8 cellular contexts compared by ENCODE assay signal in genomic region chr4:52658671-52659015, GRCh38. TPM values are rescaled to one million over a fixed set of nuclear protein-coding genes. Genes with fewer than 3 reads are reported as not detected.
DNase-seq lines count a peak whose midpoint lies in the region; ATAC-seq and TF ChIP-seq lines count a peak whose summit lies in the region.

No MANE protein-coding gene starts in this region.

- TF ChIP-seq CTCF in 22Rv1 (IDR thresholded peaks at IDR 0.05) (no peak), chondrocyte (IDR thresholded peaks at IDR 0.05) (no peak)

- DNase-seq in Jurkat, Clone E6-1 (ENCODE audit: low read depth, low spot score) = no peak
- no peak for DNase-seq in chondrocyte (ENCODE audit: low spot score)
- DNase-seq in NCI-H2196 (lab: John Stamatoyannopoulos, UW; ENCODE audit: unreplicated experiment) = no peak
- no peak for DNase-seq in GM19238 (ENCODE audit: insufficient read length, low spot score)

- peaks cover 2% of the 10 kb centered on the region for H3K9me3 Mint-ChIP-seq in chondrocyte (ENCODE audit: low read depth)

- H3K36me3 ChIP-seq in mesodermal cell (ENCODE audit: control insufficient read depth, insufficient read depth, low read length) = peaks cover 21% of the 10 kb centered on the region

- no peaks in the 10 kb centered on the region for H3K4me1 ChIP-seq in mesodermal cell (ENCODE audit: control insufficient read depth, insufficient read depth, low read length, poor library complexity, severe bottlenecking)

- peaks cover 11% of the 10 kb centered on the region for H3K36me3 Mint-ChIP-seq in chondrocyte (ENCODE audit: low read depth)

- H3K27ac ChIP-seq in 22Rv1 = peak overlapping the region; percentile 77
- H3K27ac ChIP-seq in mesodermal cell (ENCODE audit: low read depth, low read length, severe bottlenecking) = peak overlapping the region; percentile 66

- H3K4me1 Mint-ChIP-seq in chondrocyte (ENCODE audit: low read depth) = peaks cover 50% of the 10 kb centered on the region

- H3K4me3 ChIP-seq in Jurkat, Clone E6-1 (ENCODE audit: low read length) = peak overlapping the region; percentile 62
- peak overlapping the region; percentile 79 for H3K4me3 ChIP-seq in mesodermal cell (ENCODE audit: extremely low read depth, insufficient read depth, low read length, poor library complexity, severe bottlenecking)

- H3K9me3 ChIP-seq in mesodermal cell (ENCODE audit: control insufficient read depth, low read length) = peaks cover 5% of the 10 kb centered on the region

- H3K27me3 Mint-ChIP-seq in chondrocyte (ENCODE audit: low read depth) = no peaks in the 10 kb centered on the region

- peak overlapping the region; percentile 68 for H3K27ac Mint-ChIP-seq in chondrocyte (ENCODE audit: unreplicated experiment)

- peak overlapping the region; percentile 75 for H3K4me3 Mint-ChIP-seq in chondrocyte (ENCODE audit: unreplicated experiment)

- ATAC-seq in GM19324 (IDR thresholded peaks at IDR 0.05; ENCODE audit: low FRiP score, unreplicated experiment) (peak; percentile 22), GM19035 (IDR thresholded peaks at IDR 0.05; ENCODE audit: unreplicated experiment) (no peak)

- 0% methylated on average over 10 to 25 of the region's 37 CpGs for WGBS in mesodermal cell (ENCODE audit: insufficient coverage in 2 of 2), 2 experiments

RNA-seq across cellular contexts. Expression of gene USP46, which starts 0.5 kb away (rescaled TPM):
- polyA plus RNA-seq in Jurkat, Clone E6-1 (2012; ENCODE audit: insufficient read depth, insufficient read length) = 11.1 TPM
- 24.9 to 27.3 TPM (median 27.0 TPM) in 3 replicates for total RNA-seq in chondrocyte
- 21.2 TPM for polyA plus RNA-seq in mesodermal cell (2013, experiment 1 of 2)
- polyA plus RNA-seq in mesodermal cell (2013, experiment 2 of 2) = 19.2 TPM
